1 cellular context compared by ENCODE assay signal in genomic region chr14:94636744-94637412, GRCh38.
TF ChIP-seq lines count a peak whose summit lies in the region.

No MANE protein-coding gene starts in this region.

TF ChIP-seq in H1, 55 proteins besides CTCF, POLR2A, EP300 and RAD21 (continued from another document):
- TF ChIP-seq TAF1 (IDR thresholded peaks at IDR 0.05; ENCODE audit: low read depth, low read length) (no peak), BRCA1 (IDR thresholded peaks at IDR 0.05; ENCODE audit: low read depth, low read length) (no peak), CREB1 (IDR thresholded peaks at IDR 0.05) (no peak), FOSL1 (IDR thresholded peaks at IDR 0.05; ENCODE audit: insufficient read depth, low read depth, low read length) (no peak), PHF8 (conservative IDR thresholded peaks at IDR 0.05; ENCODE audit: low read depth, low read length) (no peak), ZNF274 (IDR thresholded peaks at IDR 0.05; ENCODE audit: borderline replicate concordance, extremely low read depth, low read length) (no peak)
- TF ChIP-seq, protein P1, sequence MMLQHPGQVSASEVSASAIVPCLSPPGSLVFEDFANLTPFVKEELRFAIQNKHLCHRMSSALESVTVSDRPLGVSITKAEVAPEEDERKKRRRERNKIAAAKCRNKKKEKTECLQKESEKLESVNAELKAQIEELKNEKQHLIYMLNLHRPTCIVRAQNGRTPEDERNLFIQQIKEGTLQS (IDR thresholded peaks at IDR 0.05; ENCODE audit: insufficient read depth, low read depth, low read length), result no peak
